ENCODE assay signal across 8 cellular contexts in genomic region chr4:37890501-37891220, GRCh38. TPM values are rescaled to one million over a fixed set of nuclear protein-coding genes. Genes with fewer than 3 reads are reported as not detected.
DNase-seq lines count a peak whose midpoint lies in the region; TF ChIP-seq lines count a peak whose summit lies in the region.

Gene TBC1D1 (plus strand): TSS chr4:37891084. CDS start chr4:37902096, 11,012 bp downstream.

- peak within 1 kb of the TSS; percentile 91 for H2AFZ ChIP-seq in MM.1S (ENCODE audit: low read length)

- H3K27me3 Mint-ChIP-seq in chondrocyte (ENCODE audit: low read depth), result peaks cover 14% of the 10 kb centered on the region

- H3K9me2 ChIP-seq in MM.1S (replicated peaks; ENCODE audit: insufficient read depth, low read length), result no peaks in the 10 kb centered on the region

- peak within 1 kb of the TSS; percentile 81 for H3K4me2 ChIP-seq in MM.1S (ENCODE audit: low read depth, low read length)

- POLR2A ChIA-PET in GM10248 (lab: Yijun Ruan, JAX), result interaction anchor here (0.6 to 2.2 kb wide), 3 partner anchors 9 to 206 kb away, joined by 3 to 8 read pairs (median 4); partner anchors contain the start of gene PGM2

- H3K4me1 Mint-ChIP-seq in chondrocyte (ENCODE audit: low read depth), result peaks cover 11% of the 10 kb centered on the region

- H3K27me3 ChIP-seq in MM.1S (replicated peaks; ENCODE audit: insufficient read depth, low read length), result no peaks in the 10 kb centered on the region

- H3K9ac ChIP-seq in MM.1S (ENCODE audit: low read length), result peak within 1 kb of the TSS; percentile 80

- H3K4me3 ChIP-seq in MM.1S (ENCODE audit: low read length) (peak within 1 kb of the TSS; percentile 65), lower leg skin (ENCODE audit: low read depth, poor library complexity, severe bottlenecking) (peak within 1 kb of the TSS; percentile 54)

- TF ChIP-seq POLR2A in lower leg skin (IDR thresholded peaks at IDR 0.05), result no peak

- no peaks in the 10 kb centered on the region for H3K9me3 ChIP-seq in MM.1S (replicated peaks; ENCODE audit: insufficient read depth, low read length)

- H3K27ac ChIP-seq in MM.1S (ENCODE audit: low read length), result peak within 1 kb of the TSS; percentile 66

- no peaks in the 10 kb centered on the region for H3K36me3 ChIP-seq in MM.1S (replicated peaks; ENCODE audit: insufficient read depth, low read length)

- peaks cover 21% of the 10 kb centered on the region for H3F3A ChIP-seq in MM.1S (ENCODE audit: insufficient read depth, low read length)

- H3K27ac Mint-ChIP-seq in chondrocyte (ENCODE audit: unreplicated experiment), result peak within 1 kb of the TSS; percentile 74

- H3K9me3 Mint-ChIP-seq in chondrocyte (ENCODE audit: low read depth), result no peaks in the 10 kb centered on the region

- H3K79me2 ChIP-seq in MM.1S (ENCODE audit: low read length), result peaks cover 37% of the 10 kb centered on the region

- no peak for TF ChIP-seq CTCF in GM10248 (IDR thresholded peaks at IDR 0.05; ENCODE audit: control extremely low read depth, extremely low read depth, low read depth, missing control alignments)
- no peak for TF ChIP-seq CTCF in MM.1S (IDR thresholded peaks at IDR 0.05; ENCODE audit: low read length)
- peak; percentile 40 for TF ChIP-seq CTCF in chondrocyte (IDR thresholded peaks at IDR 0.05)
- no peak for TF ChIP-seq CTCF in lower leg skin (IDR thresholded peaks at IDR 0.05)

- no peaks in the 10 kb centered on the region for H4K20me1 ChIP-seq in MM.1S (ENCODE audit: insufficient read depth, low read length)

- H3K4me1 ChIP-seq in MM.1S (ENCODE audit: low read length), result peaks cover 12% of the 10 kb centered on the region

- H3K4me3 Mint-ChIP-seq in chondrocyte (ENCODE audit: unreplicated experiment), result peak within 1 kb of the TSS; percentile 74

- intact Hi-C loops in lower leg skin (cut with DNase I; ENCODE audit: low total_unique reads), result no loop called here

- WGBS in lower leg skin, 2 donors, result 1% methylated on average over 50 to 55 of the region's 63 CpGs

- CTCF ChIA-PET in GM10248 (lab: Yijun Ruan, JAX), result interaction anchor here (1.4 to 1.5 kb wide), 2 partner anchors 10 to 29 kb away, joined by 3 read pairs; no protein-coding TSS in a partner anchor

- peak; percentile 72 for DNase-seq in GM10248 (ENCODE audit: extremely low spot score)
- no peak for DNase-seq in H4 (ENCODE audit: low spot score)
- DNase-seq in MM.1S, result peak; percentile 57
- peak; percentile 5 to 38 (median 24) for DNase-seq in activated CD4-positive, CD25-positive, alpha-beta regulatory T cell (lab: John Stamatoyannopoulos, UW)
- no peak for DNase-seq in chondrocyte (ENCODE audit: low spot score)
- DNase-seq in lower leg skin (ENCODE audit: low spot score in 2 of 2), result peak in 1 of 2 donors; percentile 89
- peak; percentile 43 to 46 for DNase-seq in stimulated activated CD4-positive, alpha-beta T cell treated with anti-CD3 and anti-CD28 coated beads, Interleukin-4, amount 100 ng/mL, for 4 hours
- no peak for DNase-seq in DMS114 treated with DMSO at 0.1 percent for 48 hours (lab: John Stamatoyannopoulos, UW; ENCODE audit: unreplicated experiment)

- no peaks in the 10 kb centered on the region for H3K36me3 Mint-ChIP-seq in chondrocyte (ENCODE audit: low read depth)

RNA-seq across cellular contexts. Expression of gene TBC1D1, which starts in this region (rescaled TPM):
- 92.0 and 110 TPM in 2 replicates for total RNA-seq in H4 (2014; rRNA removed; shearing (Covaris generic))
- total RNA-seq in chondrocyte (79.8 to 92.7 TPM (median 86.1 TPM) in 3 replicates), lower leg skin (10 to 100 TPM; 15.9 to 24.0 (median 20.0) TPM)

Comparison
In these comparisons a context has a peak if more than half of its experiments do, and no peak if none do; other contexts are left out.
1. DNase-seq: peak in GM10248 (single experiment), MM.1S (single experiment), activated CD4-positive, CD25-positive, alpha-beta regulatory T cell (4 of 4) and stimulated activated CD4-positive, alpha-beta T cell treated with anti-CD3 and anti-CD28 coated beads, Interleukin-4, amount 100 ng/mL, for 4 hours (2 of 2); none in H4 (single experiment), chondrocyte (single experiment) and DMS114 treated with DMSO at 0.1 percent for 48 hours (single experiment).